13 cellular contexts compared by ENCODE assay signal in the genomic region with DNA sequence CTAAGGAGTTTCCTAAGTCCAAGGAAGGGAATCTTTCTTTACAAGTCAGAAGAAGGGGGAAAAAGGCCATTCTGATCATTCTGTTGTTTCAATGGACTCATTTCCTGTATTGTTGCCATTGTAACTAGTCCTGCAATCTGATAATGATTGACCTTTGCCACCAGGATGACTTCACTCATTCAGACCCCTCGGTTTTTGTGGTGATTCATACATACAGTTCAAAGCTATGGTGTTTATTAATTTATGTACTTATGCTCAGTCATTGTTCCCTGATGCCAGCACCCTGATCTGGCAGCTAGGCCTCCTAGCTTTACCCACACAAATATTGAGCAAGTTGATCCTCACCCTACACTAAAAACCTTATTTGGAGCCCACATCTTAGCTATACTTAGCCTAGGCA. TPM values are rescaled to one million over a fixed set of nuclear protein-coding genes. Genes with fewer than 3 reads are reported as not detected.
DNase-seq lines count a peak whose midpoint lies in the region; ATAC-seq, FAIRE-seq and TF ChIP-seq lines count a peak whose summit lies in the region.
"Had no signal": no experiment of that assay in that cellular context is flagged by ENCODE, and none has a peak within 500 bp of the region (broad histone marks: within the 10 kb centered on the region; RNA-seq: fewer than 3 reads in every experiment).

No MANE protein-coding gene starts in this region.

- no peaks in the 10 kb centered on the region for H3K9me3 ChIP-seq in Caco-2
- H3K9me3 ChIP-seq: colonic mucosa, upper lobe of right lung had no signal

- POLR2A ChIA-PET in Caco-2 (lab: Charles Lee), result no interaction called here

- H3K4me1 ChIP-seq in Caco-2, result peaks cover 13% of the 10 kb centered on the region
- H3K4me1 ChIP-seq: colonic mucosa, upper lobe of right lung had no signal

- FAIRE-seq in H54 (lab: Jason Lieb, UNC), result peak; percentile 93
- FAIRE-seq in frontal cortex (lab: Jason Lieb, UNC), result no peak

- no peak for TF ChIP-seq CTCF in Caco-2 (IDR thresholded peaks at IDR 0.05; ENCODE audit: insufficient read depth in 1 of 2, low read depth in 1 of 2, low read length in 1 of 2, severe bottlenecking in 1 of 2, unreplicated experiment in 1 of 2)
- no peak for TF ChIP-seq CTCF in foreskin fibroblast (IDR thresholded peaks at IDR 0.05; ENCODE audit: low read depth, low read length)

- peak in 1 of 2 experiments; percentile 24 for DNase-seq in Caco-2
- DNase-seq in H54 (ENCODE audit: insufficient read length, low spot score), result no peak
- peak; percentile 77 for DNase-seq in SW480 (ENCODE audit: low spot score)
- DNase-seq in foreskin fibroblast, result peak; percentile 82 to 91
- DNase-seq in frontal cortex (ENCODE audit: low spot score in 2 of 2), result no peak
- DNase-seq in stimulated activated naive CD4-positive, alpha-beta T cell treated with Interleukin-2 at 50 U/mL for 16 hours (lab: John Stamatoyannopoulos, UW), result no peak
- no peak for DNase-seq in D341Med (ENCODE audit: low spot score)
- DNase-seq: activated CD8-positive, alpha-beta memory T cell treated with anti-CD3 and anti-CD28 coated beads, Interleukin-2, amount 50 U/mL, for 4 hours; colonic mucosa; HCEC 1CT; stimulated activated CD4-positive, alpha-beta T cell treated with anti-CD3 and anti-CD28 coated beads, Interleukin-4, amount 100 ng/mL, for 24 hours; upper lobe of right lung had no signal

- no peaks in the 10 kb centered on the region for H3K36me3 Mint-ChIP-seq in Caco-2 (ENCODE audit: insufficient read depth, unreplicated experiment)

- H3K4me1 Mint-ChIP-seq in Caco-2 (ENCODE audit: low read depth, unreplicated experiment), result peaks cover 15% of the 10 kb centered on the region

- BruUV-seq in Caco-2 (replicated peaks; lab: Mats Ljungman, UMichigan), result no TSS peak

- peak overlapping the region; percentile 75 for H3K27ac Mint-ChIP-seq in Caco-2 (ENCODE audit: unreplicated experiment)

- no peaks in the 10 kb centered on the region for H3K27me3 Mint-ChIP-seq in Caco-2 (ENCODE audit: insufficient read depth, unreplicated experiment)

- H3K9me3 Mint-ChIP-seq in Caco-2 (ENCODE audit: unreplicated experiment), result no peaks in the 10 kb centered on the region

- H3K4me3 ChIP-seq in Caco-2 (ENCODE audit: low read depth, low read length) (no peak overlapping the region), foreskin fibroblast (ENCODE audit: low read depth in 1 of 2, low read length in 2 of 2) (no peak overlapping the region)
- H3K4me3 ChIP-seq: colonic mucosa, upper lobe of right lung had no signal

- no peak for ATAC-seq in HG03521 (IDR thresholded peaks at IDR 0.05; ENCODE audit: unreplicated experiment)
- ATAC-seq: upper lobe of right lung had no signal

- no peaks in the 10 kb centered on the region for H3K27me3 ChIP-seq in Caco-2 (replicated peaks; ENCODE audit: control insufficient read depth, insufficient read depth, low read length)
- H3K27me3 ChIP-seq: colonic mucosa, upper lobe of right lung had no signal

- H3K4me3 Mint-ChIP-seq in Caco-2 (ENCODE audit: unreplicated experiment), result no peak overlapping the region

- intact Hi-C loops in Caco-2 (cut with micrococcal nuclease; ENCODE audit: unreplicated experiment), result no loop called here

- TF ChIP-seq POLR2A in H54 (IDR thresholded peaks at IDR 0.05; ENCODE audit: low read depth, low read length), result no peak

- CTCF ChIA-PET in Caco-2 (lab: Charles Lee), result no interaction called here

- H3K36me3 ChIP-seq in Caco-2 (ENCODE audit: control insufficient read depth, insufficient read depth, low read length), result no peaks in the 10 kb centered on the region
- H3K36me3 ChIP-seq: colonic mucosa, upper lobe of right lung had no signal

RNA-seq across cellular contexts. Expression of a gene that starts 57.6 kb away (rescaled TPM):
- total RNA-seq in Caco-2 (2022) (20.0 and 22.3 TPM in 2 replicates), frontal cortex (46.1 TPM)

Comparison
In these comparisons a context has a peak if more than half of its experiments do, and no peak if none do; other contexts are left out.
1. DNase-seq: peak in SW480 (single experiment) and foreskin fibroblast (2 of 2); none in H54 (single experiment), frontal cortex (0 of 2), stimulated activated naive CD4-positive, alpha-beta T cell treated with Interleukin-2 at 50 U/mL for 16 hours (single experiment) and D341Med (single experiment).